ENCODE assay signal across 13 cellular contexts in the genomic region with DNA sequence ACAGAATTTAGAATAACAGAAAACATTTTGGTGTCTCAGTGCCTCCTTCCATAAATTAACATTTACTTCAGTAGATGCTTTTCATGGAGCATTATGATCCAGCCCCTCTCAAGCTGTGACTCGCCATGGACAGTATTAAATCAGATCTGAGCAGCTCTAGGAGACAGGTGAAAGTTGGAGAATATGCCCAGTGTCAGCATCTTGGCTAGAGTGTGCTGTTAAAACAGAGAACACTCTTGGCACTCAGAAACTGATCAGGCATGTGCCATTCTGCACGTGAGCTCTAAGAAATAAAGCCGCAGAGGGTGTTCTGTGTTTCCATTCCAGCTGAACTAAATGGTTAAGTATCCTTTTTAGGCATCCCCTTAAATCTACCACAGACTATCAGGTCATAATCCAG.
DNase-seq lines count a peak whose midpoint lies in the region; ATAC-seq and TF ChIP-seq lines count a peak whose summit lies in the region.
"Had no signal": no experiment of that assay in that cellular context is flagged by ENCODE, and none has a peak within 500 bp of the region (broad histone marks: within the 10 kb centered on the region; RNA-seq: fewer than 3 reads in every experiment).

No MANE protein-coding gene starts in this region.

- CTCF ChIA-PET in HEK293T (lab: Yijun Ruan, JAX): interaction anchor here (1.1 kb wide), 1 partner anchor 33 kb away, joined by 4 read pairs; no protein-coding TSS in a partner anchor

- no peak for TF ChIP-seq CTCF in liver (IDR thresholded peaks at IDR 0.05; ENCODE audit: low read depth, low read length, missing input control)
- TF ChIP-seq CTCF in spleen (IDR thresholded peaks at IDR 0.05 in 8 of 11, conservative IDR thresholded peaks at IDR 0.05 in 3 of 11): no peak

- intact Hi-C loops in spleen (cut with DNase I; ENCODE audit: low total_unique reads): no loop called here

- POLR2A ChIA-PET in HEK293T (lab: Yijun Ruan, JAX): interaction anchor here (0.7 kb wide), 1 partner anchor 10 kb away, joined by 3 read pairs; no protein-coding TSS in a partner anchor

- TF ChIP-seq POLR2A in spleen (IDR thresholded peaks at IDR 0.05): no peak

- H3K4me1 ChIP-seq in adipocyte (ENCODE audit: control insufficient read depth, insufficient read depth, low read length): peaks cover 69% of the 10 kb centered on the region
- peaks cover 19 to 69% (median 63%) of the 10 kb centered on the region in 4 donors for H3K4me1 ChIP-seq in liver (ENCODE audit: control insufficient read depth in 4 of 4, insufficient read depth in 4 of 4, low read length in 3 of 4)
- peaks cover 40 to 92% (median 77%) of the 10 kb centered on the region in 6 donors for H3K4me1 ChIP-seq in spleen
- H3K4me1 ChIP-seq in effector memory CD4-positive, alpha-beta T cell (ENCODE audit: control insufficient read depth, insufficient read depth, low read length, poor library complexity, severe bottlenecking): no peaks in the 10 kb centered on the region

- H3K27me3 ChIP-seq in adipocyte (replicated peaks; ENCODE audit: control insufficient read depth, insufficient read depth, low read length) (no peaks in the 10 kb centered on the region), liver (ENCODE audit: control insufficient read depth in 4 of 4, insufficient read depth in 4 of 4, low read length in 3 of 4) (no peaks in the 10 kb centered on the region), spleen (replicated peaks in 1 of 7) (no peaks in the 10 kb centered on the region)
- no peaks in the 10 kb centered on the region for H3K27me3 ChIP-seq in effector memory CD4-positive, alpha-beta T cell (replicated peaks; ENCODE audit: control insufficient read depth, insufficient read depth, low read length, poor library complexity, severe bottlenecking)
- H3K27me3 ChIP-seq: gastrocnemius medialis had no signal

- H3K9me3 ChIP-seq in adipocyte (ENCODE audit: control insufficient read depth, low read length): no peaks in the 10 kb centered on the region
- H3K9me3 ChIP-seq in liver (ENCODE audit: control insufficient read depth in 4 of 4, low read length in 3 of 4): no peaks in the 10 kb centered on the region
- H3K9me3 ChIP-seq in spleen: no peaks in the 10 kb centered on the region
- no peaks in the 10 kb centered on the region for H3K9me3 ChIP-seq in effector memory CD4-positive, alpha-beta T cell (ENCODE audit: control insufficient read depth, low read length)
- H3K9me3 ChIP-seq: gastrocnemius medialis had no signal

- H3K9ac ChIP-seq in adipocyte (ENCODE audit: low read length): peak overlapping the region; percentile 51
- H3K9ac ChIP-seq in liver (ENCODE audit: low read depth in 1 of 2, low read length in 2 of 2): no peak overlapping the region

- no peak for ATAC-seq in GM19351 (IDR thresholded peaks at IDR 0.05; ENCODE audit: unreplicated experiment)
- ATAC-seq: activated CD4-positive, alpha-beta T cell treated with anti-CD3 and anti-CD28 coated beads for 36 hours had no signal

- H3K36me3 ChIP-seq in adipocyte (ENCODE audit: control insufficient read depth, insufficient read depth, low read length, severe bottlenecking) (no peaks in the 10 kb centered on the region), liver (ENCODE audit: control insufficient read depth in 4 of 4, insufficient read depth in 3 of 4, low read depth in 1 of 4, low read length in 3 of 4) (no peaks in the 10 kb centered on the region), spleen (no peaks in the 10 kb centered on the region)
- no peaks in the 10 kb centered on the region for H3K36me3 ChIP-seq in effector memory CD4-positive, alpha-beta T cell (ENCODE audit: control insufficient read depth, insufficient read depth, low read length)
- H3K36me3 ChIP-seq: gastrocnemius medialis had no signal

- no peak overlapping the region for H3K4me3 ChIP-seq in adipocyte (ENCODE audit: low read length)
- H3K4me3 ChIP-seq in liver (ENCODE audit: low read depth in 1 of 3, low read length in 3 of 3): no peak overlapping the region
- no peak overlapping the region for H3K4me3 ChIP-seq in spleen
- no peak overlapping the region for H3K4me3 ChIP-seq in effector memory CD4-positive, alpha-beta T cell (ENCODE audit: insufficient read depth, low read depth, low read length, poor library complexity, severe bottlenecking)
- H3K4me3 ChIP-seq: gastrocnemius medialis had no signal

- DNase-seq in HEK293T (ENCODE audit: extremely low spot score) (no peak), adipocyte (ENCODE audit: low read depth) (no peak), spleen (no peak), NCI-H2227 treated with DMSO at 0.1 percent for 48 hours (lab: John Stamatoyannopoulos, UW) (no peak), NOMO-1 treated with DMSO at 0.1 percent for 48 hours (lab: John Stamatoyannopoulos, UW; ENCODE audit: unreplicated experiment) (no peak)
- no peak for DNase-seq in effector memory CD4-positive, alpha-beta T cell
- DNase-seq: activated CD4-positive, alpha-beta T cell treated with anti-CD3 and anti-CD28 coated beads for 36 hours; activated effector memory CD4-positive, alpha-beta T cell treated with Interleukin-2 at 50 U/mL for 16 hours; MM.1S; NCI-H524 had no signal

- peak overlapping the region; percentile 62 for H3K27ac ChIP-seq in liver (ENCODE audit: low read depth in 1 of 2, low read length in 2 of 2)
- H3K27ac ChIP-seq in spleen: peak overlapping the region in 7 of 8 donors; percentile 24 to 85 (median 54)
- H3K27ac ChIP-seq in effector memory CD4-positive, alpha-beta T cell (ENCODE audit: insufficient read depth, low read length, poor library complexity, severe bottlenecking): no peak overlapping the region

- WGBS in liver: 59% methylated on average over 3 of the region's 3 CpGs
- WGBS in spleen, 5 donors: 86 to 92% (median 87%) methylated on average over 3 of the region's 3 CpGs

- TF ChIP-seq RAD21 in liver (IDR thresholded peaks at IDR 0.05): no peak

TF ChIP-seq in HEK293T, 16 proteins besides CTCF, POLR2A, EP300 and RAD21:
- TF ChIP-seq, protein P1, sequence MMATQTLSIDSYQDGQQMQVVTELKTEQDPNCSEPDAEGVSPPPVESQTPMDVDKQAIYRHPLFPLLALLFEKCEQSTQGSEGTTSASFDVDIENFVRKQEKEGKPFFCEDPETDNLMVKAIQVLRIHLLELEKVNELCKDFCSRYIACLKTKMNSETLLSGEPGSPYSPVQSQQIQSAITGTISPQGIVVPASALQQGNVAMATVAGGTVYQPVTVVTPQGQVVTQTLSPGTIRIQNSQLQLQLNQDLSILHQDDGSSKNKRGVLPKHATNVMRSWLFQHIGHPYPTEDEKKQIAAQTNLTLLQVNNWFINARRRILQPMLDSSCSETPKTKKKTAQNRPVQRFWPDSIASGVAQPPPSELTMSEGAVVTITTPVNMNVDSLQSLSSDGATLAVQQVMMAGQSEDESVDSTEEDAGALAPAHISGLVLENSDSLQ (IDR thresholded peaks at IDR 0.05): peak; percentile 15; the same call in 1 of the 2 replicates
- no peak for TF ChIP-seq FOXM1 (IDR thresholded peaks at IDR 0.05; ENCODE audit: borderline replicate concordance)

TF ChIP-seq in liver, 16 proteins besides CTCF, POLR2A, EP300 and RAD21:
- no peak for TF ChIP-seq TAF1 (conservative IDR thresholded peaks at IDR 0.05)
- TF ChIP-seq EGR1 (IDR thresholded peaks at IDR 0.05; ENCODE audit: low read depth in 2 of 2): no peak
- TF ChIP-seq, protein P2, sequence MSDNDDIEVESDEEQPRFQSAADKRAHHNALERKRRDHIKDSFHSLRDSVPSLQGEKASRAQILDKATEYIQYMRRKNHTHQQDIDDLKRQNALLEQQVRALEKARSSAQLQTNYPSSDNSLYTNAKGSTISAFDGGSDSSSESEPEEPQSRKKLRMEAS (IDR thresholded peaks at IDR 0.05): no peak
- no peak for TF ChIP-seq FOXA2 (IDR thresholded peaks at IDR 0.05)
- TF ChIP-seq HNF4A (conservative IDR thresholded peaks at IDR 0.05): no peak
- no peak for TF ChIP-seq JUND (IDR thresholded peaks at IDR 0.05)
- no peak for TF ChIP-seq RXRA (IDR thresholded peaks at IDR 0.05)
- TF ChIP-seq, protein P3, sequence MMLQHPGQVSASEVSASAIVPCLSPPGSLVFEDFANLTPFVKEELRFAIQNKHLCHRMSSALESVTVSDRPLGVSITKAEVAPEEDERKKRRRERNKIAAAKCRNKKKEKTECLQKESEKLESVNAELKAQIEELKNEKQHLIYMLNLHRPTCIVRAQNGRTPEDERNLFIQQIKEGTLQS (IDR thresholded peaks at IDR 0.05): no peak
- TF ChIP-seq, protein P4, sequence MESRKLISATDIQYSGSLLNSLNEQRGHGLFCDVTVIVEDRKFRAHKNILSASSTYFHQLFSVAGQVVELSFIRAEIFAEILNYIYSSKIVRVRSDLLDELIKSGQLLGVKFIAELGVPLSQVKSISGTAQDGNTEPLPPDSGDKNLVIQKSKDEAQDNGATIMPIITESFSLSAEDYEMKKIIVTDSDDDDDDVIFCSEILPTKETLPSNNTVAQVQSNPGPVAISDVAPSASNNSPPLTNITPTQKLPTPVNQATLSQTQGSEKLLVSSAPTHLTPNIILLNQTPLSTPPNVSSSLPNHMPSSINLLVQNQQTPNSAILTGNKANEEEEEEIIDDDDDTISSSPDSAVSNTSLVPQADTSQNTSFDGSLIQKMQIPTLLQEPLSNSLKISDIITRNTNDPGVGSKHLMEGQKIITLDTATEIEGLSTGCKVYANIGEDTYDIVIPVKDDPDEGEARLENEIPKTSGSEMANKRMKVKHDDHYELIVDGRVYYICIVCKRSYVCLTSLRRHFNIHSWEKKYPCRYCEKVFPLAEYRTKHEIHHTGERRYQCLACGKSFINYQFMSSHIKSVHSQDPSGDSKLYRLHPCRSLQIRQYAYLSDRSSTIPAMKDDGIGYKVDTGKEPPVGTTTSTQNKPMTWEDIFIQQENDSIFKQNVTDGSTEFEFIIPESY (IDR thresholded peaks at IDR 0.05): no peak
- TF ChIP-seq HNF4G (IDR thresholded peaks at IDR 0.05): no peak
- TF ChIP-seq GABPA (IDR thresholded peaks at IDR 0.05 in 1 of 2, conservative IDR thresholded peaks at IDR 0.05 in 1 of 2): no peak
- TF ChIP-seq SP1 (IDR thresholded peaks at IDR 0.05): no peak
